ENCODE assay signal across 8 cellular contexts in genomic region chr19:23914402-23915286, GRCh38. TPM values are rescaled to one million over a fixed set of nuclear protein-coding genes. Genes with fewer than 3 reads are reported as not detected.
DNase-seq lines count a peak whose midpoint lies in the region; ATAC-seq, FAIRE-seq and TF ChIP-seq lines count a peak whose summit lies in the region.

ZNF726 (plus strand) TSS chr19:23914886; CDS start chr19:23914995, 109 bp downstream.

- H3K36me3 Mint-ChIP-seq in activated CD4-positive, alpha-beta memory T cell treated with anti-CD3 and anti-CD28 coated beads for 36 hours, result peaks cover 20% of the 10 kb centered on the region

- peak; percentile 93 to 98 for ATAC-seq in A549
- peak; percentile 90 for ATAC-seq in GM18520 (IDR thresholded peaks at IDR 0.05; ENCODE audit: unreplicated experiment)
- ATAC-seq in HG03045 (IDR thresholded peaks at IDR 0.05; ENCODE audit: unreplicated experiment), result peak; percentile 96

- no peak for FAIRE-seq in A549 (lab: Jason Lieb, UNC)

- WGBS in A549 (ENCODE audit: missing lambda C conversion rate), result 39% methylated on average over 44 of the region's 44 CpGs

- DNase-seq in A549 (ENCODE audit: low read depth in 1 of 2, low spot score in 1 of 2) (peak; percentile 29 to 89), NCI-H446 treated with DMSO at 0.1 percent for 48 hours (lab: John Stamatoyannopoulos, UW) (peak; percentile 88), lung microvascular endothelial cell (ENCODE audit: low read depth in 2 of 2) (peak; percentile 88 to 95)
- DNase-seq in activated CD4-positive, alpha-beta memory T cell treated with anti-CD3 and anti-CD28 coated beads for 36 hours, result peak; percentile 93
- DNase-seq in stimulated activated CD4-positive, alpha-beta T cell treated with anti-CD3 and anti-CD28 coated beads, TNF-alpha, amount 100 ng/mL, for 48 hours (ENCODE audit: low read depth in 3 of 3), result peak; percentile 70 to 83 (median 74)

- H3K9me3 ChIP-seq in A549, result peaks cover 58% of the 10 kb centered on the region
- peaks cover 0 to 3% of the 10 kb centered on the region in 2 donors for H3K9me3 ChIP-seq in duodenal mucosa (ENCODE audit: control insufficient read depth in 1 of 2, low read length in 2 of 2)

- no peak for TF ChIP-seq POLR2A in A549 (IDR thresholded peaks at IDR 0.05; ENCODE audit: low read length)

- H3K36me3 ChIP-seq in duodenal mucosa (ENCODE audit: control insufficient read depth in 1 of 2, insufficient read depth in 2 of 2, low read length in 2 of 2), result no peaks in the 10 kb centered on the region

- H3K4me3 Mint-ChIP-seq in activated CD4-positive, alpha-beta memory T cell treated with anti-CD3 and anti-CD28 coated beads for 36 hours, result peak within 1 kb of the TSS; percentile 95

- TF ChIP-seq EP300 in A549 (IDR thresholded peaks at IDR 0.05), result no peak

- no peaks in the 10 kb centered on the region for H3K27me3 ChIP-seq in duodenal mucosa (ENCODE audit: control insufficient read depth in 1 of 2, insufficient read depth in 2 of 2, low read length in 2 of 2)

- POLR2A ChIA-PET in A549 (lab: Yijun Ruan, JAX), result interaction anchor here (0.6 to 1.3 kb wide), 3 partner anchors 119 to 173 kb away, joined by 3 to 5 read pairs (median 4); partner anchors contain the start of gene ZNF254
- POLR2A ChIA-PET in activated CD4-positive, alpha-beta memory T cell treated with anti-CD3 and anti-CD28 coated beads for 36 hours (lab: Charles Lee), result interaction anchor here (0.5 to 2.7 kb wide), 12 partner anchors 77 to 664 kb away, joined by 3 to 19 read pairs (median 4); partner anchors contain the start of genes ZNF254, ZNF675, ZNF681 and ZNF724

- H3K9ac ChIP-seq in duodenal mucosa (ENCODE audit: low read depth in 1 of 2, low read length in 2 of 2), result peak within 1 kb of the TSS; percentile 25 to 35

- H3K4me1 ChIP-seq in A549 (no peaks in the 10 kb centered on the region), duodenal mucosa (ENCODE audit: control insufficient read depth in 1 of 2, insufficient read depth in 2 of 2, low read length in 2 of 2) (no peaks in the 10 kb centered on the region)

- H3K27me3 Mint-ChIP-seq in activated CD4-positive, alpha-beta memory T cell treated with anti-CD3 and anti-CD28 coated beads for 36 hours, result no peaks in the 10 kb centered on the region

- H3K4me3 ChIP-seq in A549 (peak within 1 kb of the TSS; percentile 34), duodenal mucosa (ENCODE audit: low read depth in 1 of 2, low read length in 2 of 2) (peak within 1 kb of the TSS; percentile 58 to 74)

- CTCF ChIA-PET in A549 (lab: Yijun Ruan, JAX), result no interaction called here
- CTCF ChIA-PET in activated CD4-positive, alpha-beta memory T cell treated with anti-CD3 and anti-CD28 coated beads for 36 hours (lab: Charles Lee), result interaction anchor here (0.6 to 1.0 kb wide), 3 partner anchors 76 to 228 kb away, joined by 3 to 6 read pairs (median 4); partner anchors contain the start of gene ZNF675

- intact Hi-C loops in activated CD4-positive, alpha-beta memory T cell treated with anti-CD3 and anti-CD28 coated beads for 36 hours (cut with micrococcal nuclease), result loop anchor here (1.0 to 10.0 kb wide), 7 partner anchors 119 to 1862 kb away; partner anchors contain the start of genes ZNF254, ZNF257, ZNF675 and ZNF681

- peak within 1 kb of the TSS; percentile 91 for H3K27ac Mint-ChIP-seq in activated CD4-positive, alpha-beta memory T cell treated with anti-CD3 and anti-CD28 coated beads for 36 hours

- peak within 1 kb of the TSS; percentile 32; the same call in 2 of the 3 replicates for H3K4me2 ChIP-seq in A549

- TF ChIP-seq CTCF in A549 (IDR thresholded peaks at IDR 0.05), result no peak

- no peaks in the 10 kb centered on the region for H3K9me3 Mint-ChIP-seq in activated CD4-positive, alpha-beta memory T cell treated with anti-CD3 and anti-CD28 coated beads for 36 hours

- H3K4me1 Mint-ChIP-seq in activated CD4-positive, alpha-beta memory T cell treated with anti-CD3 and anti-CD28 coated beads for 36 hours (ENCODE audit: low read depth), result peaks cover 18% of the 10 kb centered on the region

- H3K27ac ChIP-seq in A549 (peak within 1 kb of the TSS in 1 of 2 experiments; percentile 55; a peak in 1 of 6 replicates), duodenal mucosa (ENCODE audit: low read depth, low read length) (no peak within 1 kb of the TSS)

- no peak for TF ChIP-seq RAD21 in A549 (conservative IDR thresholded peaks at IDR 0.05 in 1 of 2, IDR thresholded peaks at IDR 0.05 in 1 of 2)

TF ChIP-seq in A549, 52 proteins besides CTCF, POLR2A, EP300 and RAD21:
- TF ChIP-seq CHD4 (IDR thresholded peaks at IDR 0.05; ENCODE audit: borderline replicate concordance) (no peak), E2F6 (IDR thresholded peaks at IDR 0.05; ENCODE audit: borderline replicate concordance, low read depth) (peak; percentile 42; the same call in 1 of the 2 replicates), SREBF2 (IDR thresholded peaks at IDR 0.05) (no peak), PBX3 (IDR thresholded peaks at IDR 0.05) (peak; percentile 65)

RNA-seq across cellular contexts. Expression of gene ZNF726, which starts in this region (rescaled TPM):
- polyA plus RNA-seq in A549 (2011; rRNA removed) (1.6 and 2.1 TPM in 2 replicates), A549 (2017; fragmentation: RNase III; extraction: RNeasy Plus Mini Kit Qiagen cat#74134 plus additional on column Dnase treatment) (0.95 to 1.3 TPM (median 1.3 TPM) in 3 replicates)
- 1.2 and 1.5 TPM in 2 replicates for polyA plus RNA-seq in A549 (2012; cell fraction: cytosol; rRNA removed)
- 0.76 and 2.0 TPM in 2 replicates for polyA plus RNA-seq in A549 (2012; cell fraction: nucleus; rRNA removed)
- 2.1 and 3.5 TPM in 2 replicates for polyA minus RNA-seq in A549 (2011; rRNA and poly(A)+ RNA removed)
- 10 to 100 TPM; 15.9 to 17.3 TPM for total RNA-seq in activated CD4-positive, alpha-beta memory T cell treated with anti-CD3 and anti-CD28 coated beads for 36 hours
- total RNA-seq in lung microvascular endothelial cell, result 2.8 TPM in 2 replicates
